ENCODE assay signal across 23 cellular contexts in genomic region chr22:25160120-25160996, GRCh38. TPM values are rescaled to one million over a fixed set of nuclear protein-coding genes. Genes with fewer than 3 reads are reported as not detected.
"Had no signal": no experiment of that assay in that cellular context is flagged by ENCODE, and none has a peak within 500 bp of the region (broad histone marks: within the 10 kb centered on the region; RNA-seq: fewer than 3 reads in every experiment).

No MANE protein-coding gene starts in this region.

- H3K4me1 ChIP-seq: SJSA1, testis had no signal

- H3K9me3 ChIP-seq: heart right ventricle, SJSA1, testis, upper lobe of right lung had no signal

- H3K4me3 Mint-ChIP-seq: effector memory CD8-positive, alpha-beta T cell; naive thymus-derived CD4-positive, alpha-beta T cell; stimulated activated naive CD8-positive, alpha-beta T cell treated with anti-CD3 and anti-CD28 coated beads, Interleukin-15, Interleukin-2, amounts not matched to agents 100 ng/mL and 50 ng/mL, for 24 hours had no signal

- H3K27ac Mint-ChIP-seq: activated T-helper 2 cell treated with anti-CD3 and anti-CD28 coated beads, Interferon-gamma antibody, Interleukin-2, Interleukin-4, amounts not matched to agents 10 μg/mL and 5 μg/mL and 100 μg/mL, durations not matched to agents 14 hours and 24 hours and 36 hours had no signal

- DNase-seq: central memory CD4-positive, alpha-beta T cell; cortex of kidney; effector memory CD8-positive, alpha-beta T cell; heart right ventricle; left cardiac atrium; naive thymus-derived CD4-positive, alpha-beta T cell; nucleus accumbens; small intestine; stimulated activated CD4-positive, alpha-beta T cell treated with anti-CD3 and anti-CD28 coated beads, Interleukin-4, amount 100 ng/mL, for 4 hours; SW 1271; T-helper 9 cell; testis had no signal

- H3K27me3 ChIP-seq: heart right ventricle, SJSA1, testis, upper lobe of right lung had no signal

- ATAC-seq: activated CD4-positive, CD25-positive, alpha-beta regulatory T cell treated with anti-CD3 and anti-CD28 coated beads, Interleukin-2, amount 50 U/mL, for 24 hours; effector memory CD8-positive, alpha-beta T cell; left cardiac atrium; naive thymus-derived CD4-positive, alpha-beta T cell; upper lobe of right lung had no signal

- H3K36me3 Mint-ChIP-seq: activated naive CD4-positive, alpha-beta T cell treated with anti-CD3 and anti-CD28 coated beads, Interleukin-2, amount 50 U/mL, for 72 hours had no signal

- H3K27ac ChIP-seq: epithelial cell of prostate, heart right ventricle, SJSA1, testis, upper lobe of right lung had no signal

- H3K9me3 Mint-ChIP-seq: activated naive CD4-positive, alpha-beta T cell treated with anti-CD3 and anti-CD28 coated beads, Interleukin-2, amount 50 U/mL, for 72 hours; activated T-helper 2 cell treated with anti-CD3 and anti-CD28 coated beads, Interferon-gamma antibody, Interleukin-2, Interleukin-4, amounts not matched to agents 10 μg/mL and 5 μg/mL and 100 μg/mL, durations not matched to agents 14 hours and 24 hours and 36 hours; effector memory CD8-positive, alpha-beta T cell; naive thymus-derived CD4-positive, alpha-beta T cell; stimulated activated naive CD8-positive, alpha-beta T cell treated with anti-CD3 and anti-CD28 coated beads, Interleukin-15, Interleukin-2, amounts not matched to agents 100 ng/mL and 50 ng/mL, for 24 hours had no signal

- H3K27me3 Mint-ChIP-seq: effector memory CD8-positive, alpha-beta T cell; naive thymus-derived CD4-positive, alpha-beta T cell; stimulated activated naive CD8-positive, alpha-beta T cell treated with anti-CD3 and anti-CD28 coated beads, Interleukin-15, Interleukin-2, amounts not matched to agents 100 ng/mL and 50 ng/mL, for 24 hours had no signal

- H3K4me3 ChIP-seq: heart right ventricle, SJSA1, testis, upper lobe of right lung had no signal

- H3K36me3 ChIP-seq: heart right ventricle, SJSA1, upper lobe of right lung had no signal

RNA-seq across cellular contexts. Expression of gene CRYBB3, which starts 39.3 kb away (rescaled TPM):
- total RNA-seq: frontal cortex; left cardiac atrium; mononuclear cell; naive thymus-derived CD4-positive, alpha-beta T cell; SJSA1 had no signal
- polyA plus RNA-seq: naive thymus-derived CD4-positive, alpha-beta T cell had no signal

RNA-seq across cellular contexts. Expression of gene CRYBB2, which starts 59.1 kb away (rescaled TPM):
- total RNA-seq: activated CD8-positive, alpha-beta memory T cell treated with anti-CD3 and anti-CD28 coated beads for 36 hours; activated naive CD4-positive, alpha-beta T cell treated with anti-CD3 and anti-CD28 coated beads, Interleukin-2, amount 50 U/mL, for 72 hours; activated T-helper 2 cell treated with anti-CD3 and anti-CD28 coated beads, Interferon-gamma antibody, Interleukin-2, Interleukin-4, amounts not matched to agents 10 μg/mL and 5 μg/mL and 100 μg/mL, durations not matched to agents 14 hours and 24 hours and 36 hours; frontal cortex; heart right ventricle; lung microvascular endothelial cell; mononuclear cell; naive thymus-derived CD4-positive, alpha-beta T cell; upper lobe of right lung had no signal
- polyA plus RNA-seq: naive thymus-derived CD4-positive, alpha-beta T cell had no signal
